1 cellular context compared by ENCODE assay signal in the genomic region with DNA sequence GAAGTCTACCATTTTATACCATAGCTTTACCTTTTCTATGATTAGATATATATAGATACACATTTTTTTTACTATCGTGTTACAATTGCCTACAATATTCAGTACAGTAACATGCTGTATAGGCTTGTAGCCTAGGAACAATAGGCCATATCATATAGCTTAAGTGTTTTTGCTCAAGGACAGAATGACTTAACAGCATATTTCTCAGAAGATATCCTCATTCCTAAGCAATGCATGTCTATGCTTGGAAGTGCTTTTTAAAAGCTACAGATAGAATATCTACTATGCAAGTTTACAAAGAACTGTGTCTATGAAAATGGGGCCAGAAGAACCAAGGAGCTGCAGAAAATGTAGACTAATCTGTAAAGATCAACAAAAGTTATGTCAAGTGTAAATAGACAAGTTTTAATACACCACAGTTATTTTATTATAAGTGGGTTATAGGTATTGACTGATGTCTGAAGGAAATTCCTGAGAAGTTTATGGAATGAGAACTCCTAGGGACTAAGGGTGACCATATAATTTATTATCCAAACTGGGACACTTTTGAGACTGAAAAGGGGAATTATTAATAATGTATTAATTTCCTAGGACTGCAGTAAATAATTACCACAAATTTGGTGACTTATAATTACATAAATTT.
TF ChIP-seq lines count a peak whose summit lies in the region.

No MANE protein-coding gene starts in this region.

TF ChIP-seq in SK-N-SH treated with all-trans-retinoic acid at 6 μM for 48 hours, 23 proteins besides CTCF, POLR2A, EP300 and RAD21 (continued from another document):
- TF ChIP-seq TCF4 (CRISPR knock-in tag; IDR thresholded peaks at IDR 0.05; ENCODE audit: borderline replicate concordance) = no peak
- TF ChIP-seq RARB (CRISPR knock-in tag; IDR thresholded peaks at IDR 0.05) = no peak
- no peak for TF ChIP-seq ZNF70 (CRISPR knock-in tag; IDR thresholded peaks at IDR 0.05)
- TF ChIP-seq OSR1 (CRISPR knock-in tag; IDR thresholded peaks at IDR 0.05) = no peak
- TF ChIP-seq GLIS3 (CRISPR knock-in tag; IDR thresholded peaks at IDR 0.05) = no peak
- TF ChIP-seq SNAI2 (CRISPR knock-in tag; IDR thresholded peaks at IDR 0.05) = no peak
- TF ChIP-seq TOX (CRISPR knock-in tag; IDR thresholded peaks at IDR 0.05; ENCODE audit: borderline replicate concordance) = no peak
